In genomic region chr9:2158111-2158610, GRCh38 we compare ENCODE assay signal across 8 cellular contexts.
DNase-seq lines count a peak whose midpoint lies in the region; ATAC-seq, FAIRE-seq and TF ChIP-seq lines count a peak whose summit lies in the region.

No MANE protein-coding gene starts in this region.

- no peaks in the 10 kb centered on the region for H3K9me2 ChIP-seq in SU-DHL-6 (replicated peaks; ENCODE audit: insufficient read depth, low read length)

- TF ChIP-seq CTCF in SU-DHL-6 (IDR thresholded peaks at IDR 0.05; ENCODE audit: insufficient read depth, low read length, poor library complexity, severe bottlenecking): no peak
- TF ChIP-seq CTCF in kidney (IDR thresholded peaks at IDR 0.05; ENCODE audit: borderline replicate concordance, extremely low read depth, insufficient read depth): no peak

- no peaks in the 10 kb centered on the region for H3K27me3 ChIP-seq in SU-DHL-6 (ENCODE audit: low read length)

- no peaks in the 10 kb centered on the region for H3K79me2 ChIP-seq in SU-DHL-6 (ENCODE audit: insufficient read depth, low read length)

- H3K27ac ChIP-seq in SU-DHL-6 (ENCODE audit: low read depth, low read length) (no peak overlapping the region), caudate nucleus (ENCODE audit: low read depth, low read length) (peak overlapping the region; percentile 0), kidney (ENCODE audit: low read depth in 2 of 2, low read length in 2 of 2) (peak overlapping the region in 1 of 2 donors; percentile 3)

- no peaks in the 10 kb centered on the region for H3K9me3 ChIP-seq in SU-DHL-6 (ENCODE audit: insufficient read depth, low read length)
- H3K9me3 ChIP-seq in kidney (ENCODE audit: control insufficient read depth in 1 of 2, low read length in 2 of 2): no peaks in the 10 kb centered on the region

- H3F3A ChIP-seq in SU-DHL-6 (ENCODE audit: insufficient read depth): no peaks in the 10 kb centered on the region

- H3K36me3 ChIP-seq in SU-DHL-6 (ENCODE audit: low read length) (no peaks in the 10 kb centered on the region), kidney (ENCODE audit: control insufficient read depth in 1 of 2, insufficient read depth in 2 of 2, low read length in 2 of 2) (peaks cover 0 to 4% of the 10 kb centered on the region in 2 donors)

- H3K4me1 ChIP-seq in kidney (ENCODE audit: control insufficient read depth in 1 of 2, insufficient read depth in 1 of 2, low read depth in 1 of 2, low read length in 2 of 2): peaks cover 4 to 5% of the 10 kb centered on the region in 2 donors

- peak overlapping the region; percentile 62 for H3K4me3 ChIP-seq in Jurkat, Clone E6-1 (ENCODE audit: low read length)
- H3K4me3 ChIP-seq in SU-DHL-6 (ENCODE audit: insufficient read depth, low read length, poor library complexity, severe bottlenecking) (peak overlapping the region; percentile 34), kidney (ENCODE audit: low read length in 2 of 2) (peak overlapping the region; percentile 71 to 79)

- DNase-seq in DMS79 (lab: John Stamatoyannopoulos, UW) (peak; percentile 22), caudate nucleus (lab: John Stamatoyannopoulos, UW) (peak in 17 of 61 donors; percentile 2 to 61 (median 27)), kidney (peak; percentile 79), NCI-H1930 (lab: John Stamatoyannopoulos, UW) (no peak)
- peak; percentile 84 for DNase-seq in Jurkat, Clone E6-1 (ENCODE audit: low read depth, low spot score)
- peak; percentile 15 for DNase-seq in stimulated activated CD4-positive, alpha-beta T cell treated with anti-CD3 and anti-CD28 coated beads, Interleukin-12 subunit alpha, Interleukin-12 subunit beta, amount 100 ng/mL, for 4 hours

- peak; percentile 50 for ATAC-seq in GM21576 (IDR thresholded peaks at IDR 0.05; ENCODE audit: unreplicated experiment)

- H3K4me2 ChIP-seq in SU-DHL-6 (ENCODE audit: low read depth, low read length, poor library complexity, severe bottlenecking): peak overlapping the region; percentile 46

- H4K20me1 ChIP-seq in SU-DHL-6 (ENCODE audit: low read depth, low read length): no peaks in the 10 kb centered on the region

- intact Hi-C loops in kidney (cut with DNase I): no loop called here

- H2AFZ ChIP-seq in SU-DHL-6 (ENCODE audit: low read depth, low read length, severe bottlenecking): peak overlapping the region; percentile 20

- peak overlapping the region; percentile 9; the same call in 1 of the 2 replicates for H3K9ac ChIP-seq in SU-DHL-6 (ENCODE audit: low read length)
- peak overlapping the region in 1 of 2 donors; percentile 79 for H3K9ac ChIP-seq in kidney (ENCODE audit: low read length in 2 of 2)

- no peak for FAIRE-seq in kidney (lab: Jason Lieb, UNC)

Comparison
In these comparisons a context has a peak if more than half of its experiments do, and no peak if none do; other contexts are left out.
1. DNase-seq: peak in DMS79 (single experiment), Jurkat, Clone E6-1 (single experiment), kidney (single experiment) and stimulated activated CD4-positive, alpha-beta T cell treated with anti-CD3 and anti-CD28 coated beads, Interleukin-12 subunit alpha, Interleukin-12 subunit beta, amount 100 ng/mL, for 4 hours (single experiment); none in NCI-H1930 (0 of 2).
2. Peak in every context shown above with its lines, with median percentiles within 50 percentile points of each other: H3K4me3 ChIP-seq.